Comparison of ENCODE assay signal across 14 cellular contexts in genomic region chr3:149368201-149368849, GRCh38. TPM values are rescaled to one million over a fixed set of nuclear protein-coding genes. Genes with fewer than 3 reads are reported as not detected.
DNase-seq lines count a peak whose midpoint lies in the region; ATAC-seq, FAIRE-seq and TF ChIP-seq lines count a peak whose summit lies in the region.
"Had no signal": no experiment of that assay in that cellular context is flagged by ENCODE, and none has a peak within 500 bp of the region (broad histone marks: within the 10 kb centered on the region; RNA-seq: fewer than 3 reads in every experiment).

No MANE protein-coding gene starts in this region.

- BruUV-seq in IMR-90 (replicated peaks; lab: Mats Ljungman, UMichigan): no TSS peak
- BruUV-seq in HepG2 (replicated peaks; lab: Mats Ljungman, UMichigan): no TSS peak

- FAIRE-seq in HepG2 (lab: Jason Lieb, UNC): no peak

- no peak overlapping the region for H3K56ac ChIP-seq in IMR-90 (ENCODE audit: extremely low read depth, insufficient read depth, low read length)

- no peak overlapping the region for H4K8ac ChIP-seq in IMR-90 (ENCODE audit: low read depth in 2 of 2, low read length in 2 of 2)

- no peak overlapping the region for H3K4me3 Mint-ChIP-seq in activated CD4-positive, alpha-beta memory T cell treated with anti-CD3 and anti-CD28 coated beads for 36 hours
- H3K4me3 Mint-ChIP-seq in activated T-cell treated with anti-CD3 and anti-CD28 coated beads, Interleukin-2, amount 50 U/mL, for 72 hours: no peak overlapping the region
- H3K4me3 Mint-ChIP-seq: CD14-positive monocyte had no signal

- H3K4me1 ChIP-seq in ACC112 (ENCODE audit: control insufficient read depth, insufficient read depth, low read length, unreplicated experiment) (peaks cover 63% of the 10 kb centered on the region), IMR-90 (ENCODE audit: control insufficient read depth, insufficient read depth, low read length) (peaks cover 15% of the 10 kb centered on the region), HepG2 (ENCODE audit: insufficient read depth, low read length) (peaks cover 86% of the 10 kb centered on the region)
- H3K4me1 ChIP-seq: parathyroid adenoma had no signal

- no peak for TF ChIP-seq EP300 in HepG2 (IDR thresholded peaks at IDR 0.05; ENCODE audit: low read depth in 2 of 2, low read length in 2 of 2)
- no peak for TF ChIP-seq EP300 in HepG2 (CRISPR knock-in tag; IDR thresholded peaks at IDR 0.05; ENCODE audit: borderline replicate concordance)

- intact Hi-C loops in IMR-90 (cut with micrococcal nuclease) (no loop called here), HepG2 (cut with micrococcal nuclease; ENCODE audit: unreplicated experiment) (loop anchor here (2.0 kb wide), 1 partner anchor 18 kb away; no protein-coding TSS in a partner anchor)
- intact Hi-C loops in activated CD4-positive, alpha-beta memory T cell treated with anti-CD3 and anti-CD28 coated beads for 36 hours (cut with micrococcal nuclease): no loop called here

- H3K27me3 Mint-ChIP-seq in activated CD4-positive, alpha-beta memory T cell treated with anti-CD3 and anti-CD28 coated beads for 36 hours: peaks cover 4% of the 10 kb centered on the region
- H3K27me3 Mint-ChIP-seq in activated T-cell treated with anti-CD3 and anti-CD28 coated beads, Interleukin-2, amount 50 U/mL, for 72 hours (ENCODE audit: low read depth): peaks cover 8% of the 10 kb centered on the region

- H3K36me3 ChIP-seq in ACC112 (ENCODE audit: insufficient read depth, low read length) (peaks cover 39% of the 10 kb centered on the region), IMR-90 (ENCODE audit: control insufficient read depth, insufficient read depth, low read length) (peaks cover 21% of the 10 kb centered on the region), brain microvascular endothelial cell (replicated peaks) (peaks cover 29% of the 10 kb centered on the region), HepG2 (replicated peaks in 1 of 2; ENCODE audit: control insufficient read depth in 1 of 2, insufficient read depth in 2 of 2, low read length in 2 of 2) (peaks cover 5 to 20% of the 10 kb centered on the region in 2 experiments)

- POLR2A ChIA-PET in IMR-90 (lab: Charles Lee; ENCODE audit: unreplicated experiment) (no interaction called here), HepG2 (lab: Yijun Ruan, JAX) (interaction anchor here (0.6 to 3.9 kb wide), 6 partner anchors 10 to 113 kb away, joined by 3 to 82 read pairs (median 4); partner anchors contain the start of gene TM4SF1)
- POLR2A ChIA-PET in activated CD4-positive, alpha-beta memory T cell treated with anti-CD3 and anti-CD28 coated beads for 36 hours (lab: Charles Lee): no interaction called here

- no CpG with 5 or more reads among the region's 6 CpGs for WGBS in IMR-90 (ENCODE audit: extremely low coverage in 2 of 2, insufficient read length in 1 of 2), 2 experiments
- 71% methylated on average over 6 of the region's 6 CpGs for WGBS in HepG2 (ENCODE audit: low lambda C conversion rate)

- H4K5ac ChIP-seq in IMR-90 (ENCODE audit: low read depth, low read length): no peak overlapping the region

- H3K79me2 ChIP-seq in ACC112 (ENCODE audit: control insufficient read depth, insufficient read depth, low read length, unreplicated experiment) (peaks cover 11% of the 10 kb centered on the region), HepG2 (ENCODE audit: insufficient read depth, low read length) (peaks cover 22% of the 10 kb centered on the region)
- H3K79me2 ChIP-seq: parathyroid adenoma had no signal

- H3K27me3 ChIP-seq in ACC112 (ENCODE audit: insufficient read depth, low read length): no peaks in the 10 kb centered on the region
- H3K27me3 ChIP-seq in IMR-90 (ENCODE audit: control insufficient read depth, insufficient read depth, low read length): no peaks in the 10 kb centered on the region
- H3K27me3 ChIP-seq in brain microvascular endothelial cell (replicated peaks): no peaks in the 10 kb centered on the region
- no peaks in the 10 kb centered on the region for H3K27me3 ChIP-seq in HepG2 (ENCODE audit: control insufficient read depth in 1 of 2, insufficient read depth in 2 of 2, low read length in 2 of 2)

- H3K4me3 ChIP-seq in ACC112 (ENCODE audit: low read depth, low read length): no peak overlapping the region
- H3K4me3 ChIP-seq in IMR-90 (ENCODE audit: insufficient read depth, low read depth, low read length): no peak overlapping the region
- H3K4me3 ChIP-seq in brain microvascular endothelial cell (ENCODE audit: low read depth, low read length): no peak overlapping the region
- H3K4me3 ChIP-seq in HepG2 (replicated peaks in 1 of 3; ENCODE audit: insufficient read depth in 1 of 3, low read depth in 2 of 3, low read length in 3 of 3): no peak overlapping the region

- H2AFZ ChIP-seq in ACC112 (ENCODE audit: low read length, unreplicated experiment) (no peak overlapping the region), IMR-90 (replicated peaks; ENCODE audit: low read length, poor library complexity) (no peak overlapping the region), HepG2 (ENCODE audit: low read length) (no peak overlapping the region)
- H2AFZ ChIP-seq: parathyroid adenoma had no signal

- H3K4me1 Mint-ChIP-seq in activated CD4-positive, alpha-beta memory T cell treated with anti-CD3 and anti-CD28 coated beads for 36 hours (ENCODE audit: low read depth): peaks cover 6% of the 10 kb centered on the region
- H3K4me1 Mint-ChIP-seq in activated T-cell treated with anti-CD3 and anti-CD28 coated beads, Interleukin-2, amount 50 U/mL, for 72 hours (ENCODE audit: low read depth): peaks cover 13% of the 10 kb centered on the region

- H3K27ac ChIP-seq in ACC112 (ENCODE audit: low read depth, low read length): peak overlapping the region; percentile 95
- H3K27ac ChIP-seq in IMR-90 (ENCODE audit: insufficient read depth, low read length): peak overlapping the region; percentile 71; the same call in 1 of the 2 replicates
- H3K27ac ChIP-seq in brain microvascular endothelial cell: no peak overlapping the region
- H3K27ac ChIP-seq in HepG2 (ENCODE audit: extremely low read length, insufficient read depth, low read length): peak overlapping the region; percentile 92
- H3K27ac ChIP-seq: parathyroid adenoma had no signal

- no peak overlapping the region for H4K91ac ChIP-seq in IMR-90 (ENCODE audit: insufficient read depth, low read depth, low read length)

- H2BK15ac ChIP-seq in IMR-90 (ENCODE audit: low read depth, low read length): peak overlapping the region; percentile 81; the same call in 2 of the 3 replicates

- no peak overlapping the region for H2BK120ac ChIP-seq in IMR-90 (ENCODE audit: low read depth, low read length)

- in situ Hi-C loops in IMR-90 (cut with MboI; ENCODE audit: low sequenced_read_pairs): no loop called here
- in situ Hi-C loops in brain microvascular endothelial cell (cut with HindIII; ENCODE audit: low pct_ligation_motif_present, low sequenced_read_pairs): no loop called here
- in situ Hi-C loops in HepG2 (cut with HindIII; ENCODE audit: extremely low pct_ligation_motif_present, low pct_unique_long_range_greater_than_20kb): no loop called here

- dilution Hi-C loops in IMR-90 (cut with HindIII; ENCODE audit: low sequenced_read_pairs, unreplicated experiment): no loop called here

- H3K9me3 ChIP-seq in IMR-90 (ENCODE audit: control insufficient read depth, insufficient read depth, low read length) (no peaks in the 10 kb centered on the region), HepG2 (ENCODE audit: low read length) (no peaks in the 10 kb centered on the region)

- no peak overlapping the region for H3K18ac ChIP-seq in IMR-90 (ENCODE audit: low read depth, low read length)

- H3K14ac ChIP-seq in IMR-90 (replicated peaks; ENCODE audit: low read depth, low read length): no peak overlapping the region; the same call in 1 of the 2 replicates

- no peak overlapping the region for H2BK20ac ChIP-seq in IMR-90 (ENCODE audit: low read depth, low read length)

- no peak overlapping the region for H3K27ac Mint-ChIP-seq in activated CD4-positive, alpha-beta memory T cell treated with anti-CD3 and anti-CD28 coated beads for 36 hours
- no peak overlapping the region for H3K27ac Mint-ChIP-seq in activated T-cell treated with anti-CD3 and anti-CD28 coated beads, Interleukin-2, amount 50 U/mL, for 72 hours
- H3K27ac Mint-ChIP-seq: CD14-positive monocyte had no signal

- no peaks in the 10 kb centered on the region for H3K9me3 Mint-ChIP-seq in activated CD4-positive, alpha-beta memory T cell treated with anti-CD3 and anti-CD28 coated beads for 36 hours
- H3K9me3 Mint-ChIP-seq in activated T-cell treated with anti-CD3 and anti-CD28 coated beads, Interleukin-2, amount 50 U/mL, for 72 hours: peaks cover 0 to 1% of the 10 kb centered on the region in 2 donors
- H3K9me3 Mint-ChIP-seq: CD14-positive monocyte had no signal

- H3K79me1 ChIP-seq in IMR-90 (ENCODE audit: low read depth in 1 of 2, low read length in 2 of 2): peaks cover 13 to 22% of the 10 kb centered on the region in 2 experiments

- no peaks in the 10 kb centered on the region for H3K36me3 Mint-ChIP-seq in activated CD4-positive, alpha-beta memory T cell treated with anti-CD3 and anti-CD28 coated beads for 36 hours
- no peaks in the 10 kb centered on the region for H3K36me3 Mint-ChIP-seq in activated T-cell treated with anti-CD3 and anti-CD28 coated beads, Interleukin-2, amount 50 U/mL, for 72 hours (ENCODE audit: insufficient read depth in 2 of 2)
- H3K36me3 Mint-ChIP-seq: CD14-positive monocyte had no signal

- H3K4me2 ChIP-seq in IMR-90 (ENCODE audit: low read depth, low read length) (no peak overlapping the region), HepG2 (ENCODE audit: low read depth, low read length) (peak overlapping the region; percentile 18; the same call in 1 of the 2 replicates)

- TF ChIP-seq POLR2A in IMR-90 (IDR thresholded peaks at IDR 0.05; ENCODE audit: low read depth, low read length) (peak; percentile 92), HepG2 (IDR thresholded peaks at IDR 0.05; ENCODE audit: insufficient read depth in 1 of 2, low read depth in 2 of 2, low read length in 2 of 2) (peak; percentile 60 to 62)

- CTCF ChIA-PET in IMR-90 (lab: Yijun Ruan, JAX): interaction anchor here (0.5 kb wide), 1 partner anchor 219 kb away, joined by 4 read pairs; no protein-coding TSS in a partner anchor
- CTCF ChIA-PET in HepG2 (lab: Yijun Ruan, JAX; ENCODE audit: low intra/inter-chr PET ratio, low total read pairs): interaction anchor here (1.2 kb wide), 1 partner anchor 112 kb away, joined by 4 read pairs; no protein-coding TSS in a partner anchor
- CTCF ChIA-PET in activated CD4-positive, alpha-beta memory T cell treated with anti-CD3 and anti-CD28 coated beads for 36 hours (lab: Charles Lee): no interaction called here

- peaks cover 14% of the 10 kb centered on the region for H3K9me1 ChIP-seq in IMR-90 (ENCODE audit: insufficient read depth, low read length)

- H3K9ac ChIP-seq in IMR-90 (ENCODE audit: low read depth, low read length) (no peak overlapping the region), HepG2 (ENCODE audit: insufficient read depth, low read depth, low read length) (peak overlapping the region; percentile 46)
- H3K9ac ChIP-seq: parathyroid adenoma had no signal

- TF ChIP-seq CTCF in IMR-90 (conservative IDR thresholded peaks at IDR 0.05; ENCODE audit: low read depth, low read length): no peak
- TF ChIP-seq CTCF in brain microvascular endothelial cell (IDR thresholded peaks at IDR 0.05; ENCODE audit: low read depth, low read length, missing control alignments): peak; percentile 24
- peak; percentile 31 for TF ChIP-seq CTCF in HepG2 (CRISPR knock-in tag; IDR thresholded peaks at IDR 0.05)

- TF ChIP-seq RAD21 in IMR-90 (IDR thresholded peaks at IDR 0.05; ENCODE audit: low read length): no peak
- TF ChIP-seq RAD21 in HepG2 (CRISPR knock-in tag; IDR thresholded peaks at IDR 0.05): no peak

- no peak overlapping the region for H3K23ac ChIP-seq in IMR-90 (ENCODE audit: low read depth, low read length)

- peak overlapping the region; percentile 61 for H2BK5ac ChIP-seq in IMR-90 (ENCODE audit: low read depth, low read length, poor library complexity, severe bottlenecking)

- H4K20me1 ChIP-seq in IMR-90 (ENCODE audit: insufficient read depth, low read length) (no peaks in the 10 kb centered on the region), HepG2 (ENCODE audit: insufficient read depth, low read length) (no peaks in the 10 kb centered on the region)

- peak; percentile 59 for DNase-seq in IMR-90
- DNase-seq in brain microvascular endothelial cell: no peak
- no peak for DNase-seq in HepG2 (ENCODE audit: low spot score)
- DNase-seq in activated CD4-positive, alpha-beta memory T cell treated with anti-CD3 and anti-CD28 coated beads for 36 hours: no peak
- no peak for DNase-seq in activated T-cell treated with anti-CD3 and anti-CD28 coated beads, Interleukin-2, amount 50 U/mL, for 72 hours
- no peak for DNase-seq in GM19240 (ENCODE audit: insufficient read length, low spot score)
- DNase-seq: mesendoderm; MM.1S; NCI-H446; stimulated activated naive CD4-positive, alpha-beta T cell had no signal

- H2AK9ac ChIP-seq in IMR-90 (replicated peaks; ENCODE audit: low read depth, low read length, poor library complexity): no peak overlapping the region

- ATAC-seq in IMR-90 (ENCODE audit: low read depth) (no peak), HepG2 (peak; percentile 42), GM19467 (IDR thresholded peaks at IDR 0.05; ENCODE audit: unreplicated experiment) (no peak)
- no peak for ATAC-seq in activated T-cell treated with anti-CD3 and anti-CD28 coated beads, Interleukin-2, amount 50 U/mL, for 72 hours (replicated peaks in 1 of 2)

- no peak overlapping the region for H2AK5ac ChIP-seq in IMR-90 (ENCODE audit: low read depth, low read length)

- peak overlapping the region; percentile 44; the same call in 1 of the 2 replicates for H3K4ac ChIP-seq in IMR-90 (ENCODE audit: low read depth, low read length)

RNA-seq across cellular contexts. Expression of gene TM4SF1, which starts 9.1 kb away (rescaled TPM):
- 232 and 366 TPM in 2 replicates for total RNA-seq in IMR-90 (2012; rRNA removed)
- 302 and 364 TPM in 2 replicates for polyA plus RNA-seq in IMR-90 (2012; rRNA removed)
- polyA plus RNA-seq in IMR-90 (2012; cell fraction: cytosol; rRNA removed): 212 and 271 TPM in 2 replicates
- polyA plus RNA-seq in IMR-90 (2012; cell fraction: nucleus; rRNA removed; ENCODE audit: low replicate concordance): 340 and 869 TPM in 2 replicates
- 226 and 431 TPM in 2 replicates for total RNA-seq in HepG2 (2016; rRNA removed; fragmentation: Illumina TruSeq; extraction: Trizol)
- total RNA-seq in HepG2 (2016; cell fraction: cytosol; rRNA removed; fragmentation: Illumina TruSeq; extraction: Trizol; ENCODE audit: low read depth): 208 and 219 TPM in 2 replicates
- total RNA-seq in HepG2 (2016; cell fraction: insoluble cytoplasmic fraction; rRNA removed; fragmentation: Illumina TruSeq; extraction: Trizol): 231 and 434 TPM in 2 replicates
- total RNA-seq in HepG2 (2016; cell fraction: membrane; rRNA removed; fragmentation: Illumina TruSeq; extraction: Trizol): 245 and 253 TPM in 2 replicates
- total RNA-seq in HepG2 (2016; cell fraction: nucleus; rRNA removed; fragmentation: Illumina TruSeq; extraction: Trizol): 420 and 443 TPM in 2 replicates
- 1,198 and 1,359 TPM in 2 replicates for polyA plus RNA-seq in HepG2 (2011; rRNA removed)
- polyA plus RNA-seq in HepG2 (2011; cell fraction: cytosol; rRNA removed): 1,424 and 1,669 TPM in 2 replicates
- polyA plus RNA-seq in HepG2 (2011; cell fraction: nucleus; rRNA removed): 327 and 438 TPM in 2 replicates
- 451 and 486 TPM in 2 replicates for polyA plus RNA-seq in HepG2 (2012)
- polyA plus RNA-seq in HepG2 (2016; cell fraction: cytosol; fragmentation: Illumina TruSeq; extraction: Trizol; ENCODE audit: low read depth): 115 and 136 TPM in 2 replicates
- 218 and 233 TPM in 2 replicates for polyA plus RNA-seq in HepG2 (2016; cell fraction: insoluble cytoplasmic fraction; fragmentation: Illumina TruSeq; extraction: Trizol; ENCODE audit: low read depth)
- polyA plus RNA-seq in HepG2 (2016; cell fraction: membrane; fragmentation: Illumina TruSeq; extraction: Trizol; ENCODE audit: low read depth): 148 and 158 TPM in 2 replicates
- 564 and 601 TPM in 2 replicates for polyA plus RNA-seq in HepG2 (2016; cell fraction: nucleus; fragmentation: Illumina TruSeq; extraction: Trizol; ENCODE audit: insufficient read depth, low read depth)
- polyA minus RNA-seq in HepG2 (2011; rRNA and poly(A)+ RNA removed; ENCODE audit: low replicate concordance): 1,057 and 2,299 TPM in 2 replicates
- 560 and 611 TPM in 2 replicates for polyA minus RNA-seq in HepG2 (2011; cell fraction: cytosol; rRNA and poly(A)+ RNA removed)
- polyA minus RNA-seq in HepG2 (2011; cell fraction: nucleus; rRNA and poly(A)+ RNA removed): 379 and 448 TPM in 2 replicates
- under 1 TPM; 0.83 to 0.92 TPM for total RNA-seq in activated CD4-positive, alpha-beta memory T cell treated with anti-CD3 and anti-CD28 coated beads for 36 hours
- total RNA-seq in activated T-cell treated with anti-CD3 and anti-CD28 coated beads, Interleukin-2, amount 50 U/mL, for 72 hours: under 1 TPM in 1 of 2 donors, not detected in 1; 0.23 TPM
- polyA plus RNA-seq: CD14-positive monocyte had no signal

RNA-seq across cellular contexts. Expression of gene TM4SF18, which starts 34.9 kb away (rescaled TPM):
- total RNA-seq in IMR-90 (2012; rRNA removed): under 0.01 TPM in 1 of 2 replicates, not detected in the other
- polyA plus RNA-seq in IMR-90 (2012; rRNA removed): not detected in 2 replicates
- not detected in 2 replicates for polyA plus RNA-seq in IMR-90 (2012; cell fraction: cytosol; rRNA removed)
- not detected in 2 replicates for polyA plus RNA-seq in IMR-90 (2012; cell fraction: nucleus; rRNA removed; ENCODE audit: low replicate concordance)
- total RNA-seq in HepG2 (2016; rRNA removed; fragmentation: Illumina TruSeq; extraction: Trizol): not detected in 2 replicates
- not detected in 2 replicates for total RNA-seq in HepG2 (2016; cell fraction: cytosol; rRNA removed; fragmentation: Illumina TruSeq; extraction: Trizol; ENCODE audit: low read depth)
- total RNA-seq in HepG2 (2016; cell fraction: insoluble cytoplasmic fraction; rRNA removed; fragmentation: Illumina TruSeq; extraction: Trizol): not detected in 2 replicates
- not detected in 2 replicates for total RNA-seq in HepG2 (2016; cell fraction: membrane; rRNA removed; fragmentation: Illumina TruSeq; extraction: Trizol)
- total RNA-seq in HepG2 (2016; cell fraction: nucleus; rRNA removed; fragmentation: Illumina TruSeq; extraction: Trizol): not detected in 2 replicates
- polyA plus RNA-seq in HepG2 (2011; rRNA removed): 0.15 and 0.25 TPM in 2 replicates
- polyA plus RNA-seq in HepG2 (2011; cell fraction: cytosol; rRNA removed): 0.03 and 0.11 TPM in 2 replicates
- polyA plus RNA-seq in HepG2 (2011; cell fraction: nucleus; rRNA removed): not detected in 2 replicates
- 0.08 TPM in 1 of 2 replicates, not detected in the other for polyA plus RNA-seq in HepG2 (2012)
- not detected in 2 replicates for polyA plus RNA-seq in HepG2 (2016; cell fraction: cytosol; fragmentation: Illumina TruSeq; extraction: Trizol; ENCODE audit: low read depth)
- not detected in 2 replicates for polyA plus RNA-seq in HepG2 (2016; cell fraction: insoluble cytoplasmic fraction; fragmentation: Illumina TruSeq; extraction: Trizol; ENCODE audit: low read depth)
- not detected in 2 replicates for polyA plus RNA-seq in HepG2 (2016; cell fraction: membrane; fragmentation: Illumina TruSeq; extraction: Trizol; ENCODE audit: low read depth)
- not detected in 2 replicates for polyA plus RNA-seq in HepG2 (2016; cell fraction: nucleus; fragmentation: Illumina TruSeq; extraction: Trizol; ENCODE audit: insufficient read depth, low read depth)
- not detected in 2 replicates for polyA minus RNA-seq in HepG2 (2011; rRNA and poly(A)+ RNA removed; ENCODE audit: low replicate concordance)
- not detected in 2 replicates for polyA minus RNA-seq in HepG2 (2011; cell fraction: cytosol; rRNA and poly(A)+ RNA removed)
- not detected in 2 replicates for polyA minus RNA-seq in HepG2 (2011; cell fraction: nucleus; rRNA and poly(A)+ RNA removed)
- not detected for total RNA-seq in activated CD4-positive, alpha-beta memory T cell treated with anti-CD3 and anti-CD28 coated beads for 36 hours
- not detected for total RNA-seq in activated T-cell treated with anti-CD3 and anti-CD28 coated beads, Interleukin-2, amount 50 U/mL, for 72 hours
- polyA plus RNA-seq: CD14-positive monocyte had no signal

Comparison
In these comparisons a context has a peak if more than half of its experiments do, and no peak if none do; other contexts are left out.
1. RNA of gene TM4SF1, which starts 9.1 kb away (total RNA-seq): 208 to 443 TPM in HepG2 and 232 to 366 TPM in IMR-90; 0.83 to 0.92 TPM in activated CD4-positive, alpha-beta memory T cell treated with anti-CD3 and anti-CD28 coated beads for 36 hours and 0.23 TPM in activated T-cell treated with anti-CD3 and anti-CD28 coated beads, Interleukin-2, amount 50 U/mL, for 72 hours; every median in the first group is over 100 times any median in the second.